8 cellular contexts compared by ENCODE assay signal in the genomic region with DNA sequence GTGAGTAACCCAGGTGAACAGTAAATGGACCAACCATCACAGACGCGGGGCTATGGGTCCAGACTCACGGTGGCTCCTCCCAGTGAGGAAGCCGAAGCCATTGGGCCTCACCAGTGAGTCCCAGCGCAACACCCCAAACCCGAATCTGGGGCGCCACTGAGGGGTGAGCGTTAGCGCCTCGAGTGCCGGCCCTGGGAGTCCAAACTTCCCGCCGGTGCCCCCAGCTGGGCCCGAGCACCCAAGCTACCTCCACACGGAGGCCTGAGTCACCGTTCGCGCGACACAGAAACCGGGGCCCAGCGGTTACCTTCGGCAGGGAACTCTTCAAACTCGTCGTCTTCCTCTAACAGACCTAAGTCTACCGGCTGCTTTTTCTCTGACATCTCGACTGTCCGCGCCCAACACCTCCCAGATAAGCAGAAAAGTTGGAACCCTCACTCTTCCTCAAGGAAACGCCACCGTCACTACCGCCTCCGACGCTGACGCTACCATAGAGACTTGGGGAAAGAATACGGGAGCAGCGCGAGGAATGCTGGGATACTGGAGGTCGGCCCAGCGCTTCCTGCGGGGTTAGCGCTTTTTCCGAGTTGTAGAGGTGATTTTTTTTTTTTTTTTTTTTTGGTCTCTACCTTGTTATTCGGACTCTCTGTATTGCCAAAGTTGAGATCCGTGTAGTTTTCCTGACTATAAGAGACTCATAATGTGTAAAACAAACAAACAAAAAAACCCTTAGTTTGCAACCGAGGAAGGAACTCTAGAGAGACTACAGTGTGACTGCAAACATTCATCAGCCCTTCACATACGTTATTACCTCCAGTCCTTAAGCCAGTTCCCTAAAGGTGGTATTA. TPM values are rescaled to one million over a fixed set of nuclear protein-coding genes. Genes with fewer than 3 reads are reported as not detected.
DNase-seq lines count a peak whose midpoint lies in the region; ATAC-seq and TF ChIP-seq lines count a peak whose summit lies in the region.

A gene (minus strand): TSS at position 466 of the 848 bp plus-strand sequence. CDS start 83 bp downstream, at position 383.

- H3K4me3 ChIP-seq in trophoblast cell (ENCODE audit: low read depth, low read length) (peak within 1 kb of the TSS; percentile 82), transverse colon (peak within 1 kb of the TSS; percentile 65 to 84 (median 74))

- H3K9me3 Mint-ChIP-seq in activated naive CD8-positive, alpha-beta T cell treated with anti-CD3 and anti-CD28 coated beads, Interleukin-2, amount 50 U/mL, for 24 hours, result peaks cover 9% of the 10 kb centered on the region

- peak within 1 kb of the TSS; percentile 82 for H3K4me2 ChIP-seq in trophoblast cell (ENCODE audit: low read length)

- H3K9ac ChIP-seq in trophoblast cell (ENCODE audit: low read length), result peak within 1 kb of the TSS; percentile 92

- in situ Hi-C loops in transverse colon (cut with MboI; ENCODE audit: low pct_ligation_motif_present in 1 of 4, low pct_unique_long_range_greater_than_20kb in 1 of 4, low sequenced_read_pairs in 3 of 4), result no loop called here

- intact Hi-C loops in cardiac septum (cut with DNase I) (loop anchor here (5.0 kb wide), 1 partner anchor 387 kb away; a partner anchor contains a TSS), transverse colon (cut with DNase I; ENCODE audit: low total_unique reads) (no loop called here)

- H3K27me3 ChIP-seq in trophoblast cell (ENCODE audit: insufficient read depth, low read length) (no peaks in the 10 kb centered on the region), transverse colon (no peaks in the 10 kb centered on the region)

- peak within 1 kb of the TSS; percentile 93 for H3K4me3 Mint-ChIP-seq in activated naive CD8-positive, alpha-beta T cell treated with anti-CD3 and anti-CD28 coated beads, Interleukin-2, amount 50 U/mL, for 24 hours

- peaks cover 0 to 2% of the 10 kb centered on the region in 2 experiments for H3K4me1 ChIP-seq in trophoblast cell (ENCODE audit: control insufficient read depth in 1 of 2, insufficient read depth in 2 of 2, low read length in 2 of 2)
- peaks cover 8 to 24% (median 19%) of the 10 kb centered on the region in 4 donors for H3K4me1 ChIP-seq in transverse colon

- H3K79me1 ChIP-seq in trophoblast cell (ENCODE audit: low read length), result peaks cover 4% of the 10 kb centered on the region

- H3K14ac ChIP-seq in trophoblast cell (ENCODE audit: low read length), result peak within 1 kb of the TSS; percentile 52

- H3K27ac ChIP-seq in trophoblast cell (ENCODE audit: low read depth, low read length) (peak within 1 kb of the TSS; percentile 79), transverse colon (peak within 1 kb of the TSS; percentile 82 to 90 (median 87))

- no peak within 1 kb of the TSS for H3K23ac ChIP-seq in trophoblast cell (ENCODE audit: low read length)

- WGBS in trophoblast cell (ENCODE audit: extremely low coverage, insufficient coverage, insufficient read length), result no CpG with 5 or more reads among the region's 46 CpGs
- 1 to 3% methylated on average over 8 to 46 of the region's 46 CpGs for WGBS in transverse colon (ENCODE audit: low coverage in 1 of 2), 2 donors

- H2AFZ ChIP-seq in trophoblast cell (ENCODE audit: insufficient read depth, low read length, poor library complexity), result peak within 1 kb of the TSS; percentile 79

- H4K91ac ChIP-seq in trophoblast cell (ENCODE audit: low read depth, low read length), result peak within 1 kb of the TSS; percentile 71

- H4K12ac ChIP-seq in trophoblast cell (ENCODE audit: low read depth, low read length), result peak within 1 kb of the TSS; percentile 83

- no peak for TF ChIP-seq EP300 in transverse colon (IDR thresholded peaks at IDR 0.05; ENCODE audit: low read depth)

- peak within 1 kb of the TSS; percentile 95 for H3K27ac Mint-ChIP-seq in activated naive CD8-positive, alpha-beta T cell treated with anti-CD3 and anti-CD28 coated beads, Interleukin-2, amount 50 U/mL, for 24 hours

- no peaks in the 10 kb centered on the region for H3K36me3 ChIP-seq in trophoblast cell (ENCODE audit: control insufficient read depth in 1 of 2, insufficient read depth in 2 of 2, low read length in 2 of 2)
- H3K36me3 ChIP-seq in transverse colon, result no peaks in the 10 kb centered on the region

- TF ChIP-seq POLR2A in transverse colon (IDR thresholded peaks at IDR 0.05), result peak; percentile 60

- TF ChIP-seq CTCF in GM10266 (IDR thresholded peaks at IDR 0.05; ENCODE audit: control insufficient read depth, insufficient read depth, low read depth, missing control alignments) (peak; percentile 9), transverse colon (IDR thresholded peaks at IDR 0.05) (no peak)

- no peak within 1 kb of the TSS for H2BK12ac ChIP-seq in trophoblast cell (ENCODE audit: low read length)

- peaks cover 4% of the 10 kb centered on the region for H3K27me3 Mint-ChIP-seq in activated naive CD8-positive, alpha-beta T cell treated with anti-CD3 and anti-CD28 coated beads, Interleukin-2, amount 50 U/mL, for 24 hours

- ATAC-seq in HG02571 (IDR thresholded peaks at IDR 0.05; ENCODE audit: unreplicated experiment), result peak; percentile 96
- peak; percentile 88 for ATAC-seq in activated naive CD8-positive, alpha-beta T cell treated with anti-CD3 and anti-CD28 coated beads, Interleukin-2, amount 50 U/mL, for 24 hours

- peak within 1 kb of the TSS; percentile 54 for H2BK120ac ChIP-seq in trophoblast cell (ENCODE audit: insufficient read depth, low read length, poor library complexity)

- peaks cover 6% of the 10 kb centered on the region for H3K79me2 ChIP-seq in trophoblast cell (ENCODE audit: control insufficient read depth, insufficient read depth, low read length, poor library complexity)

- peak within 1 kb of the TSS; percentile 89 for H2BK5ac ChIP-seq in trophoblast cell (ENCODE audit: low read depth, low read length, poor library complexity)

- H4K8ac ChIP-seq in trophoblast cell (ENCODE audit: low read depth, low read length), result peak within 1 kb of the TSS; percentile 98

- H3K18ac ChIP-seq in trophoblast cell (ENCODE audit: low read length), result peak within 1 kb of the TSS; percentile 65

- DNase-seq in GM10266 (ENCODE audit: extremely low spot score) (peak; percentile 51), NCI-H1048 (lab: John Stamatoyannopoulos, UW) (peak; percentile 62), SW 1271 (lab: John Stamatoyannopoulos, UW) (peak; percentile 65 to 84), cardiac septum (ENCODE audit: low spot score) (peak; percentile 92), trophoblast cell (peak; percentile 75 to 89), transverse colon (peak; percentile 86)
- DNase-seq in activated naive CD8-positive, alpha-beta T cell treated with anti-CD3 and anti-CD28 coated beads, Interleukin-2, amount 50 U/mL, for 24 hours, result peak; percentile 73

- H3K4me1 Mint-ChIP-seq in activated naive CD8-positive, alpha-beta T cell treated with anti-CD3 and anti-CD28 coated beads, Interleukin-2, amount 50 U/mL, for 24 hours, result peaks cover 37% of the 10 kb centered on the region

- no peak within 1 kb of the TSS for H2AK5ac ChIP-seq in trophoblast cell (ENCODE audit: low read length)

- H3K4ac ChIP-seq in trophoblast cell (ENCODE audit: low read depth, low read length), result peak within 1 kb of the TSS; percentile 95

- peaks cover 23% of the 10 kb centered on the region for H3K36me3 Mint-ChIP-seq in activated naive CD8-positive, alpha-beta T cell treated with anti-CD3 and anti-CD28 coated beads, Interleukin-2, amount 50 U/mL, for 24 hours (ENCODE audit: low read depth)

- H3K9me3 ChIP-seq in trophoblast cell (ENCODE audit: insufficient read depth, low read depth, low read length) (peaks cover 7% of the 10 kb centered on the region), transverse colon (no peaks in the 10 kb centered on the region)

RNA-seq across cellular contexts. Expression of the gene that starts here (rescaled TPM):
- 55.3 TPM for total RNA-seq in cardiac septum
- polyA plus RNA-seq in trophoblast cell (2013), result 117 TPM in 2 replicates
- total RNA-seq in transverse colon, result 10 to 100 TPM in 3 of 4 donors, 1 to 10 TPM in 1; 3.4 to 16.2 (median 15.6) TPM

Comparison
In these comparisons a context has a peak if more than half of its experiments do, and no peak if none do; other contexts are left out.
1. Peak in every context shown above with its lines: DNase-seq, ATAC-seq, H3K4me3 ChIP-seq and H3K27ac ChIP-seq.